24 cellular contexts compared by ENCODE assay signal in the genomic region with DNA sequence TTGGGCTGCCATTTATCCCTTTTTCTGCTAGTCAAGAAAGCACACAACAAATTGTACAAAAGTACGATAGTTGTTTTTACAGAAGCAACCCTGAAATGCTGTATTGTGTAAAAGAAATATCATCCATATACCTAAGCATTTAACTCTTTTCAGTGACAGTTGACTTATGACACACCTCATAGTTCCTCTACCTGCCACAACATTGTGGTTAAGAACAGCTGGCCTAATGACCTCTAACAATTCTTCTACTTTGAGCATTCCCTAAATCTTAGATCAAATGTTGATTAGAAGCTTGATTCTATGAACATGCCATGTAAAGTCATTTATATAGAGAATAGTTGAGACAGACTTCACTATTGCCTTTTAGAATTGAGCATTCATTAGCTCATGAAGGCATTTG.
"Had no signal": no experiment of that assay in that cellular context is flagged by ENCODE, and none has a peak within 500 bp of the region (broad histone marks: within the 10 kb centered on the region; RNA-seq: fewer than 3 reads in every experiment).

No MANE protein-coding gene starts in this region.

- H3K27ac ChIP-seq: left lung, lower lobe of right lung, ovary, prostate gland, skin epidermis, tibial nerve, upper lobe of left lung had no signal

- H3K27me3 Mint-ChIP-seq: naive thymus-derived CD4-positive, alpha-beta T cell; natural killer cell treated with Interleukin-12 subunit alpha and Interleukin-12 subunit beta and Interleukin-15 and Interleukin-18, amount 100 ng/mL, for 72 hours; stimulated activated naive CD8-positive, alpha-beta T cell treated with anti-CD3 and anti-CD28 coated beads, Interleukin-15, amount 100 ng/mL, for 72 hours had no signal

- H3K4me3 ChIP-seq: left lung, lower lobe of right lung, mucosa of descending colon, ovary, prostate gland, skin epidermis, tibial nerve, upper lobe of left lung had no signal

- H3K36me3 Mint-ChIP-seq: naive thymus-derived CD4-positive, alpha-beta T cell; natural killer cell treated with Interleukin-12 subunit alpha and Interleukin-12 subunit beta and Interleukin-15 and Interleukin-18, amount 100 ng/mL, for 72 hours had no signal

- H3K27ac Mint-ChIP-seq: naive thymus-derived CD4-positive, alpha-beta T cell had no signal

- ATAC-seq: left cardiac atrium; left lung; lower lobe of right lung; mucosa of descending colon; naive thymus-derived CD4-positive, alpha-beta T cell; natural killer cell treated with Interleukin-12 subunit alpha and Interleukin-12 subunit beta and Interleukin-15 and Interleukin-18, amount 100 ng/mL, for 72 hours; right cardiac atrium; sciatic nerve; stimulated activated naive CD8-positive, alpha-beta T cell treated with anti-CD3 and anti-CD28 coated beads, Interleukin-15, amount 100 ng/mL, for 72 hours had no signal

- H3K36me3 ChIP-seq: left lung, lower lobe of right lung, ovary, prostate gland, tibial nerve, upper lobe of left lung had no signal

- H3K4me3 Mint-ChIP-seq: naive thymus-derived CD4-positive, alpha-beta T cell; natural killer cell treated with Interleukin-12 subunit alpha and Interleukin-12 subunit beta and Interleukin-15 and Interleukin-18, amount 100 ng/mL, for 72 hours; stimulated activated naive CD8-positive, alpha-beta T cell treated with anti-CD3 and anti-CD28 coated beads, Interleukin-15, amount 100 ng/mL, for 72 hours had no signal

- H3K9me3 ChIP-seq: left lung, lower lobe of right lung, mucosa of descending colon, ovary, prostate gland, tibial nerve, upper lobe of left lung had no signal

- H3K27me3 ChIP-seq: left lung, ovary, tibial nerve, upper lobe of left lung had no signal

- H3K9me3 Mint-ChIP-seq: stimulated activated naive CD8-positive, alpha-beta T cell treated with anti-CD3 and anti-CD28 coated beads, Interleukin-15, amount 100 ng/mL, for 72 hours had no signal

- H3K4me1 Mint-ChIP-seq: stimulated activated naive CD8-positive, alpha-beta T cell treated with anti-CD3 and anti-CD28 coated beads, Interleukin-15, amount 100 ng/mL, for 72 hours had no signal

- H3K4me1 ChIP-seq: left lung, lower lobe of right lung, prostate gland, tibial nerve, upper lobe of left lung had no signal

- DNase-seq: hippocampal formation; kidney glomerular epithelial cell; left cardiac atrium; left lung; lower lobe of right lung; midbrain; mucosa of descending colon; naive thymus-derived CD4-positive, alpha-beta T cell; ovary; retina; right cardiac atrium; stimulated activated CD4-positive, alpha-beta T cell treated with anti-CD3 and anti-CD28 coated beads, Interleukin-12 subunit alpha, Interleukin-12 subunit beta, amount 100 ng/mL, for 4 hours; stimulated activated CD4-positive, alpha-beta T cell treated with anti-CD3 and anti-CD28 coated beads, Interleukin-15, amount 100 ng/mL, for 24 hours; stimulated activated CD4-positive, alpha-beta T cell treated with anti-CD3 and anti-CD28 coated beads, Interleukin-2, amount 100 ng/mL, for 24 hours; stimulated activated CD4-positive, alpha-beta T cell treated with anti-CD3 and anti-CD28 coated beads, Interleukin-4, amount 100 ng/mL, for 1 hour; stimulated activated naive CD4-positive, alpha-beta T cell treated with Interleukin-2 at 50 U/mL for 16 hours; stimulated activated naive CD8-positive, alpha-beta T cell treated with anti-CD3 and anti-CD28 coated beads, Interleukin-15, amount 100 ng/mL, for 72 hours; substantia nigra; upper lobe of left lung had no signal
